In the genomic region with DNA sequence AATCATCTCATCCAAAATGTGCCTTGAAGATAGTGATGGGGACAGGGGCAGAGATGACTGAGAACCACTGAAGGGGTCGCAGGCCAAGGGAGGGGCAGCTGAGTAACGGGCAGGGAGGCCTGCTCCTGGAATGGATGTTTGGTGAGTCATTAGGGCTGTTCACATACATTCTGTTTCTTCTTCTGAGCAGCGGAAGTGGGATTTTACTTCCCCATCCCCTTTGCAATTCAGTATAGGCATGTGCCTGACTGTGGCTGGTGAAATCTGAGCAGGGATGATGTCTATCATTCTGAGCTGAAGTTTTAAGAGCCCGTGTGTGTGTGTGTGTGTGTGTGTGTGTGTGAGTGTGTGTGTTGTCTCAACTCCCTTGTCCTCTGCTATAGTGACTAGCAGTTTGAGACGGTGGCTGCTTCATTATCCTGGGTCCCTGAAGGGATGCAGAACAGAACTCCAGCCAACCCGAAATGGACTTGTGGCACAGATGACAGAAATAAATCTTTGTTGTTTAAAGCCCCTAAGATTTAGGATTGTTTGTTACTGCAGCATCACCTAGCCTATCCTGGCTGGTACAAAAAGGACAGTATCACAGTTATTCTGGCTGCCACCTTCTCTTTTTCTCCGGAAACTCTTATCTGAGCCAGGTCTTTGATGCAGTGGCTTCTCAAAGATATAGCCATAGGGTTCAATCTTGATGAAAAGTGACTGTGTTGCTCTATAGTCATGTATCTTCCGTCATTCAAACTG, we compare ENCODE assay signal across 1 cellular context.
TF ChIP-seq lines count a peak whose summit lies in the region.

No MANE protein-coding gene starts in this region.

TF ChIP-seq in SK-N-SH treated with all-trans-retinoic acid at 6 μM for 48 hours, 23 proteins besides CTCF, POLR2A, EP300 and RAD21 (continued from another document):
- TF ChIP-seq SNAI2 (CRISPR knock-in tag; IDR thresholded peaks at IDR 0.05) (no peak), TCF4 (CRISPR knock-in tag; IDR thresholded peaks at IDR 0.05; ENCODE audit: borderline replicate concordance) (no peak), TOX (CRISPR knock-in tag; IDR thresholded peaks at IDR 0.05; ENCODE audit: borderline replicate concordance) (no peak), PPARA (CRISPR knock-in tag; IDR thresholded peaks at IDR 0.05; ENCODE audit: borderline replicate concordance) (no peak), PATZ1 (CRISPR knock-in tag; IDR thresholded peaks at IDR 0.05; ENCODE audit: borderline replicate concordance) (no peak)
